ENCODE assay signal across 15 cellular contexts in genomic region chr2:230346921-230347533, GRCh38. TPM values are rescaled to one million over a fixed set of nuclear protein-coding genes. Genes with fewer than 3 reads are reported as not detected.
A peak's percentile ranks its signal among the peaks of the same experiment; 100 is the strongest.
DNase-seq lines count a peak whose midpoint lies in the region; ATAC-seq and TF ChIP-seq lines count a peak whose summit lies in the region.
"Had no signal": no experiment of that assay in that cellular context is flagged by ENCODE, and none has a peak within 500 bp of the region (broad histone marks: within the 10 kb centered on the region; RNA-seq: fewer than 3 reads in every experiment).

No MANE protein-coding gene starts in this region.

- TF ChIP-seq CTCF in adrenal gland (IDR thresholded peaks at IDR 0.05) (no peak), right atrium auricular region (IDR thresholded peaks at IDR 0.05) (no peak)

- H3K36me3 Mint-ChIP-seq in naive B cell, result peaks cover 48 to 51% of the 10 kb centered on the region in 2 donors

- H3K4me1 Mint-ChIP-seq in naive B cell, result peaks cover 59 to 74% (median 71%) of the 10 kb centered on the region in 3 donors

- H3K4me1 ChIP-seq in adrenal gland (replicated peaks in 1 of 2) (peaks cover 0 to 5% of the 10 kb centered on the region in 2 donors), right atrium auricular region (no peaks in the 10 kb centered on the region)
- H3K4me1 ChIP-seq: BE2C, tibial nerve had no signal

- intact Hi-C loops in adrenal gland (cut with DNase I), result no loop called here

- H3K27ac Mint-ChIP-seq in naive B cell, result peak overlapping the region in 4 of 6 donors; percentile 19 to 72 (median 55)

- H3K9me3 ChIP-seq in adrenal gland (replicated peaks in 1 of 3) (peaks cover 0 to 11% (median 0%) of the 10 kb centered on the region in 3 donors), right atrium auricular region (peaks cover 0 to 27% of the 10 kb centered on the region in 2 donors)
- H3K9me3 ChIP-seq: BE2C had no signal

- no peak for ATAC-seq in naive B cell (ENCODE audit: low read depth in 2 of 2)

- no peak overlapping the region for H3K4me3 ChIP-seq in adrenal gland
- H3K4me3 ChIP-seq in right atrium auricular region, result no peak overlapping the region
- H3K4me3 ChIP-seq: GM12878, heart left ventricle, MG63, tibial nerve had no signal

- H3K9me3 Mint-ChIP-seq in naive B cell, result peaks cover 9 to 45% (median 37%) of the 10 kb centered on the region in 7 donors

- H3K27me3 Mint-ChIP-seq in naive B cell, result no peaks in the 10 kb centered on the region

- peak overlapping the region in 4 of 8 donors; percentile 26 to 66 (median 56) for H3K4me3 Mint-ChIP-seq in naive B cell

- H3K27me3 ChIP-seq in adrenal gland (no peaks in the 10 kb centered on the region), right atrium auricular region (no peaks in the 10 kb centered on the region)
- H3K27me3 ChIP-seq: BE2C, heart left ventricle, MG63, tibial nerve had no signal

- H3K27ac ChIP-seq in adrenal gland (no peak overlapping the region), right atrium auricular region (no peak overlapping the region)
- H3K27ac ChIP-seq: tibial nerve had no signal

- DNase-seq in ELR (ENCODE audit: low read depth) (peak; percentile 8), M059J (ENCODE audit: low read depth) (peak; percentile 50), amniotic epithelial cell (ENCODE audit: low read depth) (peak; percentile 47), naive B cell (no peak), dermis blood vessel endothelial cell (no peak), adrenal gland (no peak), right atrium auricular region (ENCODE audit: low spot score) (no peak)
- DNase-seq: BE2C, erythroblast, kidney glomerular epithelial cell, MG63, NCI-H774 had no signal

- H3K36me3 ChIP-seq in adrenal gland (replicated peaks in 1 of 2) (no peaks in the 10 kb centered on the region), right atrium auricular region (no peaks in the 10 kb centered on the region)
- H3K36me3 ChIP-seq: BE2C had no signal

- no peak for TF ChIP-seq POLR2A in adrenal gland (IDR thresholded peaks at IDR 0.05)

- 60 to 98% (median 81%) methylated on average over 1 of the region's 1 CpG for WGBS in adrenal gland, 4 donors

RNA-seq across cellular contexts. Expression of gene SP140L, which starts 20.0 kb away (rescaled TPM):
- total RNA-seq in M059J (2014; rRNA removed; shearing (Covaris generic)), result 7.6 and 11.2 TPM in 2 replicates
- 10 to 100 TPM; 48.5 to 82.4 (median 54.0) TPM for polyA plus RNA-seq in naive B cell (ENCODE audit: low read depth in 6 of 6)
- total RNA-seq in dermis blood vessel endothelial cell, result 9.2 and 33.7 TPM in 2 replicates
- 10 to 100 TPM in 7 of 8 donors, 1 to 10 TPM in 1; 6.5 to 28.6 (median 15.6) TPM for total RNA-seq in adrenal gland
- 10 to 100 TPM; 22.4 to 25.6 (median 23.4) TPM for polyA plus RNA-seq in adrenal gland
- 1 to 10 TPM; 3.0 to 3.2 TPM for total RNA-seq in right atrium auricular region

Comparison
In these comparisons a context has a peak if more than half of its experiments do, and no peak if none do; other contexts are left out.
1. DNase-seq: peak in ELR (single experiment), M059J (single experiment) and amniotic epithelial cell (single experiment); none in naive B cell (single experiment), dermis blood vessel endothelial cell (single experiment), adrenal gland (0 of 7) and right atrium auricular region (single experiment).